In genomic region chr11:10934293-10934850, GRCh38 we compare ENCODE assay signal across 8 cellular contexts.
DNase-seq lines count a peak whose midpoint lies in the region; ATAC-seq, FAIRE-seq and TF ChIP-seq lines count a peak whose summit lies in the region.

No MANE protein-coding gene starts in this region.

- WGBS in pancreas, 2 donors, result 3 to 4% methylated on average over 9 of the region's 9 CpGs

- H3K27me3 ChIP-seq in HAP-1 (ENCODE audit: low read depth) (no peaks in the 10 kb centered on the region), PC-3 (ENCODE audit: low read length) (no peaks in the 10 kb centered on the region), pancreas (no peaks in the 10 kb centered on the region)

- DNase-seq in HAP-1 (ENCODE audit: low spot score in 2 of 2) (peak; percentile 35 to 48), PC-3 (peak; percentile 27), pancreas (peak in 1 of 6 donors; percentile 20), NCI-H1105 treated with DMSO at 0.1 percent for 48 hours (lab: John Stamatoyannopoulos, UW) (no peak), CD1c-positive myeloid dendritic cell (ENCODE audit: extremely low spot score) (no peak), NCI-H1105 (lab: John Stamatoyannopoulos, UW) (no peak), GDM1 (lab: John Stamatoyannopoulos, UW) (no peak)
- DNase-seq in effector memory CD8-positive, alpha-beta T cell, result peak; percentile 5 to 17 (median 9)

- H3K9me3 Mint-ChIP-seq in effector memory CD8-positive, alpha-beta T cell, result no peaks in the 10 kb centered on the region

- H2AFZ ChIP-seq in PC-3 (ENCODE audit: low read length), result peak overlapping the region; percentile 87

- peak overlapping the region; percentile 81 for H3K4me2 ChIP-seq in PC-3 (ENCODE audit: low read length)

- CTCF ChIA-PET in PC-3 (lab: Charles Lee), result interaction anchor here (0.5 to 1.8 kb wide), 22 partner anchors 8 to 688 kb away, joined by 3 to 47 read pairs (median 4); partner anchors contain the start of genes EIF4G2, GALNT18 and ZBED5

- no peaks in the 10 kb centered on the region for H3K36me3 ChIP-seq in HAP-1 (replicated peaks)
- no peaks in the 10 kb centered on the region for H3K36me3 ChIP-seq in PC-3 (ENCODE audit: low read depth, low read length)
- no peaks in the 10 kb centered on the region for H3K36me3 ChIP-seq in pancreas

- peaks cover 23% of the 10 kb centered on the region for H3K79me2 ChIP-seq in PC-3 (ENCODE audit: low read length)

- H3K9ac ChIP-seq in PC-3 (ENCODE audit: low read length), result peak overlapping the region; percentile 23

- H3K9me3 ChIP-seq in HAP-1 (no peaks in the 10 kb centered on the region), PC-3 (ENCODE audit: low read length) (no peaks in the 10 kb centered on the region), pancreas (no peaks in the 10 kb centered on the region)

- peak overlapping the region; percentile 80 to 90 for H3K4me3 Mint-ChIP-seq in effector memory CD8-positive, alpha-beta T cell

- H3K4me1 ChIP-seq in HAP-1, result peaks cover 33% of the 10 kb centered on the region
- peaks cover 36% of the 10 kb centered on the region for H3K4me1 ChIP-seq in PC-3 (ENCODE audit: insufficient read depth, low read length)
- H3K4me1 ChIP-seq in pancreas, result peaks cover 0 to 5% (median 3%) of the 10 kb centered on the region in 3 donors

- intact Hi-C loops in PC-3 (cut with micrococcal nuclease), result loop anchor here (5.0 kb wide), 1 partner anchor 143 kb away; no protein-coding TSS in a partner anchor
- intact Hi-C loops in pancreas (cut with DNase I), result loop anchor here in 2 of 3 donors (2.0 to 10.0 kb wide), 3 partner anchors 84 to 140 kb away; no protein-coding TSS in a partner anchor

- H3K9me2 ChIP-seq in PC-3 (replicated peaks; ENCODE audit: low read length), result no peaks in the 10 kb centered on the region

- ATAC-seq in PC-3, result no peak
- ATAC-seq in effector memory CD8-positive, alpha-beta T cell (replicated peaks), result peak; percentile 27
- peak; percentile 15 to 32 (median 22) for ATAC-seq in pancreas

- no TSS peak for BruUV-seq in PC-3 (replicated peaks; lab: Mats Ljungman, UMichigan)

- H3K27ac ChIP-seq in PC-3 (ENCODE audit: low read length) (peak overlapping the region; percentile 39; the same call in 1 of the 2 replicates), pancreas (peak overlapping the region in 2 of 4 donors; percentile 29 to 63)

- no peak for FAIRE-seq in pancreas (lab: Jason Lieb, UNC)

- peaks cover 11 to 17% of the 10 kb centered on the region in 2 donors for H3K4me1 Mint-ChIP-seq in effector memory CD8-positive, alpha-beta T cell (ENCODE audit: low read depth in 2 of 2)

- H3K27me3 Mint-ChIP-seq in effector memory CD8-positive, alpha-beta T cell, result peaks cover 39 to 54% of the 10 kb centered on the region in 2 donors

- in situ Hi-C loops in HAP-1 (cut with MboI; ENCODE audit: low sequenced_read_pairs), result loop anchor here (5.0 kb wide), 1 partner anchor 88 kb away; no protein-coding TSS in a partner anchor

- H3K4me3 ChIP-seq in HAP-1 (peak overlapping the region; percentile 36), PC-3 (ENCODE audit: low read length) (peak overlapping the region; percentile 68), pancreas (peak overlapping the region in 2 of 4 donors; percentile 30 to 42)

- POLR2A ChIA-PET in PC-3 (lab: Charles Lee; ENCODE audit: unreplicated experiment), result interaction anchor here (0.8 to 1.1 kb wide), 2 partner anchors 124 to 126 kb away, joined by 3 to 7 read pairs; partner anchors contain the start of gene EIF4G2

- no peak for TF ChIP-seq CTCF in PC-3 (conservative IDR thresholded peaks at IDR 0.05; ENCODE audit: low read depth, low read length)
- TF ChIP-seq CTCF in pancreas (IDR thresholded peaks at IDR 0.05), result no peak

- peak overlapping the region in 1 of 2 donors; percentile 77 for H3K27ac Mint-ChIP-seq in effector memory CD8-positive, alpha-beta T cell

- H3F3A ChIP-seq in PC-3 (ENCODE audit: low read length, unreplicated experiment), result no peaks in the 10 kb centered on the region

- H3K36me3 Mint-ChIP-seq in effector memory CD8-positive, alpha-beta T cell (ENCODE audit: insufficient read depth), result peaks cover 6% of the 10 kb centered on the region

- no peaks in the 10 kb centered on the region for H4K20me1 ChIP-seq in PC-3 (ENCODE audit: low read length)

Comparison
In these comparisons a context has a peak if more than half of its experiments do, and no peak if none do; other contexts are left out.
1. DNase-seq: peak in HAP-1 (2 of 2), PC-3 (single experiment) and effector memory CD8-positive, alpha-beta T cell (3 of 3); none in NCI-H1105 treated with DMSO at 0.1 percent for 48 hours (single experiment), CD1c-positive myeloid dendritic cell (single experiment), NCI-H1105 (single experiment) and GDM1 (single experiment).